ENCODE assay signal across 8 cellular contexts in genomic region chr11:59614277-59615131, GRCh38. TPM values are rescaled to one million over a fixed set of nuclear protein-coding genes. Genes with fewer than 3 reads are reported as not detected.
DNase-seq lines count a peak whose midpoint lies in the region; ATAC-seq and TF ChIP-seq lines count a peak whose summit lies in the region.

No MANE protein-coding gene starts in this region.

- no peaks in the 10 kb centered on the region for H3K9me3 ChIP-seq in left ventricle myocardium inferior (replicated peaks)
- no peaks in the 10 kb centered on the region for H3K9me3 ChIP-seq in ascending aorta
- H3K9me3 ChIP-seq in lower lobe of right lung = no peaks in the 10 kb centered on the region

- TF ChIP-seq CTCF in left ventricle myocardium inferior (IDR thresholded peaks at IDR 0.05; ENCODE audit: borderline replicate concordance) = no peak
- no peak for TF ChIP-seq CTCF in ascending aorta (IDR thresholded peaks at IDR 0.05)
- TF ChIP-seq CTCF in lower lobe of right lung (IDR thresholded peaks at IDR 0.05) = no peak

- no peak for ATAC-seq in Right ventricle myocardium inferior
- ATAC-seq in lower lobe of right lung = no peak

- H3K27ac ChIP-seq in left ventricle myocardium inferior (replicated peaks) (peak overlapping the region; percentile 96), ascending aorta (peak overlapping the region; percentile 92), lower lobe of right lung (peak overlapping the region; percentile 93), urinary bladder (ENCODE audit: low read depth) (no peak overlapping the region)

- H3K27me3 ChIP-seq in left ventricle myocardium inferior (ENCODE audit: low read depth) (no peaks in the 10 kb centered on the region), ascending aorta (no peaks in the 10 kb centered on the region), lower lobe of right lung (ENCODE audit: low read depth) (no peaks in the 10 kb centered on the region)

- H3K4me3 ChIP-seq in left ventricle myocardium inferior = peak overlapping the region; percentile 87
- peak overlapping the region; percentile 53 to 79 for H3K4me3 ChIP-seq in ascending aorta
- peak overlapping the region; percentile 83 for H3K4me3 ChIP-seq in lower lobe of right lung
- peak overlapping the region; percentile 95 for H3K4me3 ChIP-seq in urinary bladder (ENCODE audit: low read depth, low read length)

- intact Hi-C loops in left ventricle myocardium inferior (cut with micrococcal nuclease) (no loop called here), Right ventricle myocardium inferior (cut with DNase I) (loop anchor here (5.0 kb wide), 2 partner anchors 52 to 77 kb away; no protein-coding TSS in a partner anchor), ascending aorta (cut with DNase I) (loop anchor here (1.0 to 10.0 kb wide), 7 partner anchors 54 to 1548 kb away; partner anchors contain the start of genes FAM111A, LPXN, PRPF19 and VPS37C), lower lobe of right lung (cut with DNase I) (no loop called here)

- DNase-seq in left ventricle myocardium inferior (no peak), Right ventricle myocardium inferior (ENCODE audit: missing footprints) (no peak), ascending aorta (ENCODE audit: low spot score in 2 of 2) (no peak), lower lobe of right lung (no peak), COLO829 (ENCODE audit: low spot score) (no peak), NK-92 (lab: John Stamatoyannopoulos, UW; ENCODE audit: unreplicated experiment) (no peak)
- no peak for DNase-seq in activated effector memory CD4-positive, alpha-beta T cell treated with anti-CD3 and anti-CD28 coated beads, Interleukin-2, amount 50 U/mL, for 16 hours

- H3K4me1 ChIP-seq in left ventricle myocardium inferior = peaks cover 66% of the 10 kb centered on the region
- peaks cover 3 to 19% of the 10 kb centered on the region in 2 donors for H3K4me1 ChIP-seq in ascending aorta
- H3K4me1 ChIP-seq in lower lobe of right lung = peaks cover 50% of the 10 kb centered on the region
- no peaks in the 10 kb centered on the region for H3K4me1 ChIP-seq in urinary bladder (ENCODE audit: insufficient read depth)

- H3K36me3 ChIP-seq in left ventricle myocardium inferior (peaks cover 10% of the 10 kb centered on the region), ascending aorta (peaks cover 7 to 9% of the 10 kb centered on the region in 2 donors), lower lobe of right lung (peaks cover 9% of the 10 kb centered on the region), urinary bladder (ENCODE audit: insufficient read depth) (no peaks in the 10 kb centered on the region)

- 10% methylated on average over 14 of the region's 14 CpGs for WGBS in urinary bladder

RNA-seq across cellular contexts. Expression of gene OSBP, which starts 1.1 kb away (rescaled TPM):
- total RNA-seq in left ventricle myocardium inferior (30.0 TPM), Right ventricle myocardium inferior (38.5 TPM), ascending aorta (16.7 TPM), lower lobe of right lung (37.7 TPM), urinary bladder (45.2 TPM)
- polyA plus RNA-seq in urinary bladder = 23.3 TPM

RNA-seq across cellular contexts. Expression of gene PATL1, which starts 54.3 kb away (rescaled TPM):
- total RNA-seq in left ventricle myocardium inferior (21.1 TPM), Right ventricle myocardium inferior (22.3 TPM), ascending aorta (6.8 TPM), lower lobe of right lung (38.2 TPM), urinary bladder (10.9 TPM)
- polyA plus RNA-seq in urinary bladder = 19.5 TPM

Comparison
In these comparisons a context has a peak if more than half of its experiments do, and no peak if none do; other contexts are left out.
1. intact Hi-C loops: an anchor here in Right ventricle myocardium inferior (5.0 kb wide) and ascending aorta (1.0 to 10.0 kb wide); none called in left ventricle myocardium inferior and lower lobe of right lung.